ENCODE assay signal across 8 cellular contexts in the genomic region with DNA sequence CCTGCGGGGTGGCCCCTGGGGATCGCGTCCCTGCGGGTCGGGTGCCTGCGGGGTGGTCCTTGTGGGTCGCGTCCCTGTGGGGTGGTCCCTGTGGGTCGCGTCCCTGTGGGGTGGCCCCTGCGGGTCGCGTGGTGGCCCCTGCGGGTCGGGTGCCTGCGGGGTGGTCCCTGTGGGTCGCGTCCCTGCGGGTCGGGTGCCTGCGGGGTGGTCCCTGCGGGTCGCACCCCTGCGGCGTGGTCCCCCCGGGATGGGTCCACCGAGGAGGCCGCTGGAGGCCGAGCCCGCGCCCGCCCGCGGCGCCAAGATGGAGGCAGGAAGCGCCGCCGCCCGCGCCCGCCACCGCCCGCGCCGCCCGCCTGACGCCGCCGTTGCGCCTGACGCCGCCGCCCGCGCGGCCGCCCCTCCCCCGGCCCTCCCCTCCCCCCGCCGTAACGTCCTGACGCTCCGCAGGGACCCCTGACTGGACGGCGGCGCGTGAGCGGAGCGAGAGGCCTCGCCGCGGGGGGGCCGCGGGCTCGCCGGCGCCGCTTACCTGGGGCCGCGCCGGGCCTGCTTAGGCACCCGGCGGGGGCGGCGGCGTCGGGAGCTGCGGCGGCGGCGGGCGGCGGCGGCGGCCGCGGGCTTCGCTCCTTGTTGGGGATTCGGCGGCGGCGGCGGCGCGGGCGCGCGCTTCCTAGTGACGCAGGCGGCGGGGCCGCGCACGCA. TPM values are rescaled to one million over a fixed set of nuclear protein-coding genes. Genes with fewer than 3 reads are reported as not detected.
DNase-seq lines count a peak whose midpoint lies in the region; ATAC-seq and TF ChIP-seq lines count a peak whose summit lies in the region.

Gene GMEB2, minus strand, starts transcription at position 678 of the 705 bp plus-strand sequence. CDS start 7,704 bp downstream, outside the sequence.

- TF ChIP-seq CTCF in GM12875 (IDR thresholded peaks at IDR 0.05; ENCODE audit: borderline replicate concordance, insufficient read depth, low read depth, low read length), result no peak
- no peak for TF ChIP-seq CTCF in HCT116 (IDR thresholded peaks at IDR 0.05 in 2 of 3, conservative IDR thresholded peaks at IDR 0.05 in 1 of 3; ENCODE audit: borderline replicate concordance in 1 of 3, insufficient read depth in 1 of 3, low read depth in 2 of 3, low read length in 2 of 3)
- TF ChIP-seq CTCF in NB4 (IDR thresholded peaks at IDR 0.05; ENCODE audit: low read depth, low read length), result no peak
- TF ChIP-seq CTCF in brain microvascular endothelial cell (IDR thresholded peaks at IDR 0.05; ENCODE audit: low read depth, low read length, missing control alignments), result no peak

- H3K9me3 ChIP-seq in HCT116 (ENCODE audit: control insufficient read depth in 1 of 2, insufficient read depth in 1 of 2, low read depth in 1 of 2, low read length in 2 of 2), result no peaks in the 10 kb centered on the region
- no peaks in the 10 kb centered on the region for H3K9me3 ChIP-seq in iPS-20b (ENCODE audit: insufficient read depth, low read depth, low read length)

- H3K9ac ChIP-seq in HCT116 (ENCODE audit: low read length), result peak within 1 kb of the TSS; percentile 98
- peak within 1 kb of the TSS; percentile 93; the same call in 1 of the 2 replicates for H3K9ac ChIP-seq in iPS-20b (ENCODE audit: low read depth, low read length)

- peak within 1 kb of the TSS; percentile 98 for H3K4me2 ChIP-seq in HCT116 (ENCODE audit: low read length)

- DNase-seq in HCT116 (ENCODE audit: low read depth, low spot score) (peak; percentile 21), NB4 (ENCODE audit: low read depth) (peak; percentile 84), T-helper 2 cell (peak in 3 of 5 experiments; percentile 47 to 88 (median 88)), brain microvascular endothelial cell (peak; percentile 7), OCI-M2 (lab: John Stamatoyannopoulos, UW; ENCODE audit: unreplicated experiment) (no peak)

- in situ Hi-C loops in brain microvascular endothelial cell (cut with HindIII; ENCODE audit: low pct_ligation_motif_present, low sequenced_read_pairs), result no loop called here

- H3K27me3 ChIP-seq in HCT116 (ENCODE audit: insufficient read depth, low read length) (no peaks in the 10 kb centered on the region), brain microvascular endothelial cell (replicated peaks) (no peaks in the 10 kb centered on the region), iPS-20b (ENCODE audit: insufficient read depth, low read length) (no peaks in the 10 kb centered on the region)

- ATAC-seq in HCT116, result peak; percentile 68

- no peaks in the 10 kb centered on the region for H4K20me1 ChIP-seq in HCT116 (ENCODE audit: insufficient read depth)

- H3K4me1 ChIP-seq in HCT116 (ENCODE audit: control insufficient read depth in 1 of 2, insufficient read depth in 2 of 2, low read length in 2 of 2), result peaks cover 8 to 22% of the 10 kb centered on the region in 2 experiments
- no peaks in the 10 kb centered on the region for H3K4me1 ChIP-seq in iPS-20b (ENCODE audit: insufficient read depth, low read length)

- H3K36me3 ChIP-seq in HCT116 (ENCODE audit: control insufficient read depth in 1 of 2, insufficient read depth in 2 of 2, low read length in 2 of 2), result 0 out of 4 replicates have a peak, but pooled peaks cover 2 to 3% of the 10 kb centered on the region in 2 experiments
- no peaks in the 10 kb centered on the region for H3K36me3 ChIP-seq in brain microvascular endothelial cell (replicated peaks)
- no peaks in the 10 kb centered on the region for H3K36me3 ChIP-seq in iPS-20b (ENCODE audit: insufficient read depth, low read depth, low read length)

- peaks cover 54% of the 10 kb centered on the region for H3K79me2 ChIP-seq in HCT116 (ENCODE audit: insufficient read depth, low read length)

- TF ChIP-seq RAD21 in HCT116 (IDR thresholded peaks at IDR 0.05; ENCODE audit: low read depth), result no peak

- POLR2A ChIA-PET in HCT116 (lab: Charles Lee), result interaction anchor here (0.6 to 1.2 kb wide), 5 partner anchors 28 to 76 kb away, joined by 3 read pairs; partner anchors contain the start of gene HELZ2

- RAD21 ChIA-PET in HCT116 (lab: Charles Lee; ENCODE audit: low non-redundant PET in 1 of 2, low total read pairs in 2 of 2, uncharacterized antibody in 2 of 2, unreplicated experiment in 2 of 2), result no interaction called here

- peak within 1 kb of the TSS; percentile 98 for H3K27ac ChIP-seq in HCT116 (ENCODE audit: low read depth, low read length)
- H3K27ac ChIP-seq in brain microvascular endothelial cell, result peak within 1 kb of the TSS; percentile 92
- H3K27ac ChIP-seq in iPS-20b (ENCODE audit: low read length), result peak within 1 kb of the TSS; percentile 3
- H3K27ac ChIP-seq in skin epidermis, result peak within 1 kb of the TSS; percentile 97 to 100 (median 98)

- TF ChIP-seq POLR2A in HCT116 (IDR thresholded peaks at IDR 0.05; ENCODE audit: borderline replicate concordance, extremely low read depth, insufficient read depth, insufficient read length) (peak; percentile 32), NB4 (IDR thresholded peaks at IDR 0.05; ENCODE audit: extremely low read depth, insufficient read length) (peak; percentile 62)

- CTCF ChIA-PET in HCT116 (lab: Charles Lee), result interaction anchor here (1.0 kb wide), 1 partner anchor 15 kb away, joined by 6 read pairs; no protein-coding TSS in a partner anchor

- intact Hi-C loops in HCT116 (cut with micrococcal nuclease), result loop anchor here (2.0 to 10.0 kb wide), 3 partner anchors 52 to 89 kb away; partner anchors contain the start of genes HELZ2 and PTK6

- no TSS peak for BruUV-seq in HCT116 (replicated peaks; lab: Mats Ljungman, UMichigan)

- H3K4me3 ChIP-seq in GM12875 (ENCODE audit: low read depth, low read length), result peak within 1 kb of the TSS; percentile 95
- peak within 1 kb of the TSS; percentile 88 to 96 for H3K4me3 ChIP-seq in HCT116 (replicated peaks in 1 of 2; ENCODE audit: low read depth in 1 of 2, low read length in 2 of 2)
- peak within 1 kb of the TSS; percentile 82 for H3K4me3 ChIP-seq in NB4 (ENCODE audit: low read depth, low read length)
- peak within 1 kb of the TSS; percentile 87 for H3K4me3 ChIP-seq in brain microvascular endothelial cell (ENCODE audit: low read depth, low read length)
- H3K4me3 ChIP-seq in iPS-20b (ENCODE audit: low read length), result peak within 1 kb of the TSS; percentile 87
- peak within 1 kb of the TSS; percentile 73 to 99 (median 92) for H3K4me3 ChIP-seq in skin epidermis

- H3K9me2 ChIP-seq in HCT116 (ENCODE audit: insufficient read depth), result no peaks in the 10 kb centered on the region

- H2AFZ ChIP-seq in HCT116 (ENCODE audit: low read depth, low read length, poor library complexity, severe bottlenecking), result no peak within 1 kb of the TSS

TF ChIP-seq in HCT116, 20 proteins besides CTCF, POLR2A, EP300 and RAD21:
- TF ChIP-seq, protein P1, sequence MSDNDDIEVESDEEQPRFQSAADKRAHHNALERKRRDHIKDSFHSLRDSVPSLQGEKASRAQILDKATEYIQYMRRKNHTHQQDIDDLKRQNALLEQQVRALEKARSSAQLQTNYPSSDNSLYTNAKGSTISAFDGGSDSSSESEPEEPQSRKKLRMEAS (IDR thresholded peaks at IDR 0.05), result peak; percentile 32; the same call in 1 of the 2 replicates
- TF ChIP-seq POLR2AphosphoS5 (IDR thresholded peaks at IDR 0.05; ENCODE audit: low read depth, low read length) (peak; percentile 67), EZH2phosphoT487 (IDR thresholded peaks at IDR 0.05; ENCODE audit: borderline replicate concordance) (no peak), YY1 (IDR thresholded peaks at IDR 0.05; ENCODE audit: extremely low read depth, insufficient replicate concordance, low read depth, low read length) (peak; percentile 79)

RNA-seq across cellular contexts. Expression of gene GMEB2, which starts in this region (rescaled TPM):
- 13.9 TPM for total RNA-seq in HCT116 (2021; ENCODE audit: unreplicated experiment)
- polyA plus RNA-seq in HCT116 (2012), result 10.0 and 10.2 TPM in 2 replicates

Comparison
In these comparisons a context has a peak if more than half of its experiments do, and no peak if none do; other contexts are left out.
1. H3K27ac ChIP-seq: peak in every context shown above with its lines; median percentile 98 in HCT116; 98 in skin epidermis; 92 in brain microvascular endothelial cell; 3 in iPS-20b.